6 cellular contexts compared by ENCODE assay signal in the genomic region with DNA sequence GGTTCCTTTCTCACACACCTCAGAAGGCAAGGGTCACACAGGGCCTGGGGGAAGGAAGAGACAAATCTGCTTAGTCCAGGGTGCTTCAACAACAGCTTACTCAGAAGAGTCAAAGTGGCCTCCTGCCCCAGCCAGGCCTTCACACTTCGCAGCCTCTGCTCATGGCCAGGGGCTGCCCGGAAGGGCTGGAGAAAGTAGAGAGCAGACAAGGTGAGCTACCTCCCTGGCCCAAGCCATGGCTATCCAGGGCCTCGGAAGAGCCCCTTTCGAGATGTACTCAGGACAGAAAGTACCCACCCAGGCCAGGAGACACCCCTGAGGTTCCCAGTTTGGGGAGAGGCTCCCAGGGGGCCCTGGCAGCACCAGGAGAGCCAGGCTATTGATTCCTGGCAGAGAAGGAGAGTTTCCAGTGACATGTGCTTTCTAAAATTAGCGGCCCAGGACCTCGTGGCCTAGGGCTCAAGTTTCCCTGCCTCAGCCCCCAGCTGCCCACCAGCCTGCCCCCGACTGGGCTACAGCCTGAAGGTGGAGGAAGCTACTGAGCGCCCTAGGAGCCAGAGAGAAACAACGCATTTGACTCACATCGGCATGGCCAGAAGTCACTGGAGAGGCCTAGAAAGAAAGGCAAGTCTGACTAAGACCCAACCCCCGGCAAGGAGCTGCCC.
DNase-seq lines count a peak whose midpoint lies in the region; ATAC-seq and TF ChIP-seq lines count a peak whose summit lies in the region.
"Not testable (repeated sequence)": the region's sequence is repeated elsewhere in the genome, so short reads cannot be mapped to it uniquely, and the experiment has no call there.

No MANE protein-coding gene starts in this region.

- H3K4me3 ChIP-seq in H7 (ENCODE audit: insufficient read depth, low read depth, low read length); sigmoid colon; suprapubic skin: not testable (repeated sequence)

- not testable (repeated sequence) for TF ChIP-seq EP300 in sigmoid colon (IDR thresholded peaks at IDR 0.05); suprapubic skin (IDR thresholded peaks at IDR 0.05)

- 80 to 83% methylated on average over 11 of the region's 11 CpGs for WGBS in sigmoid colon, 2 donors
- 86% methylated on average over 5 of the region's 11 CpGs for WGBS in suprapubic skin

- H3K27me3 ChIP-seq in H7 (ENCODE audit: control insufficient read depth, insufficient read depth, low read length); sigmoid colon; suprapubic skin: not testable (repeated sequence)

- H3K36me3 ChIP-seq in H7 (replicated peaks; ENCODE audit: control insufficient read depth, insufficient read depth, low read length); sigmoid colon; suprapubic skin: not testable (repeated sequence)

- TF ChIP-seq CTCF in sigmoid colon (IDR thresholded peaks at IDR 0.05); suprapubic skin (IDR thresholded peaks at IDR 0.05): not testable (repeated sequence)

- not testable (repeated sequence) for H3K27ac ChIP-seq in sigmoid colon, suprapubic skin

- H3K4me1 ChIP-seq in sigmoid colon, suprapubic skin: not testable (repeated sequence)

- not testable (repeated sequence) for TF ChIP-seq POLR2A in sigmoid colon (IDR thresholded peaks at IDR 0.05); suprapubic skin (IDR thresholded peaks at IDR 0.05)

- peak; percentile 2 for DNase-seq in H7
- not testable (repeated sequence) for DNase-seq in Right ventricle myocardium inferior (ENCODE audit: missing footprints)
- DNase-seq in left ventricle myocardium superior: peak; percentile 29
- DNase-seq in mesenteric fat pad (ENCODE audit: low spot score): peak; percentile 37
- peak; percentile 33 for DNase-seq in sigmoid colon
- peak; percentile 15 to 70 for DNase-seq in suprapubic skin (ENCODE audit: low spot score in 2 of 2)

- ATAC-seq in Right ventricle myocardium inferior: peak; percentile 21
- peak; percentile 51 for ATAC-seq in left ventricle myocardium superior

- intact Hi-C loops in Right ventricle myocardium inferior (cut with DNase I); left ventricle myocardium superior (cut with micrococcal nuclease); sigmoid colon (cut with DNase I): not testable (repeated sequence)

- not testable (repeated sequence) for H3K9me3 ChIP-seq in sigmoid colon, suprapubic skin
